In genomic region chr15:64096486-64097431, GRCh38 we compare ENCODE assay signal across 8 cellular contexts. TPM values are rescaled to one million over a fixed set of nuclear protein-coding genes. Genes with fewer than 3 reads are reported as not detected.
A peak's percentile ranks its signal among the peaks of the same experiment; 100 is the strongest.
DNase-seq lines count a peak whose midpoint lies in the region; ATAC-seq and TF ChIP-seq lines count a peak whose summit lies in the region.

No MANE protein-coding gene starts in this region.

- no CpG with 5 or more reads among the region's 24 CpGs for WGBS in neuronal stem cell (ENCODE audit: extremely low coverage in 2 of 2, insufficient read length in 2 of 2, insufficient replicate concordance in 1 of 2), 2 donors

- H2AFZ ChIP-seq in neuronal stem cell (ENCODE audit: low read length): peak overlapping the region; percentile 87

- H3K36me3 ChIP-seq in SJCRH30: 0 out of 2 replicates have a peak, but pooled peaks cover 3% of the 10 kb centered on the region
- peaks cover 0 to 16% of the 10 kb centered on the region in 2 donors for H3K36me3 ChIP-seq in neuronal stem cell (replicated peaks in 1 of 2; ENCODE audit: control insufficient read depth in 2 of 2, insufficient read depth in 2 of 2, low read length in 2 of 2)

- no peaks in the 10 kb centered on the region for H3K36me3 Mint-ChIP-seq in endothelial cell (ENCODE audit: low read depth, unreplicated experiment)

- H3K27ac ChIP-seq in 22Rv1: peak overlapping the region; percentile 96
- H3K27ac ChIP-seq in SJCRH30: peak overlapping the region; percentile 44; the same call in 1 of the 2 replicates
- no peak overlapping the region for H3K27ac ChIP-seq in neuronal stem cell (replicated peaks; ENCODE audit: low read length)

- H3K4me3 Mint-ChIP-seq in endothelial cell (ENCODE audit: unreplicated experiment): peak overlapping the region; percentile 99

- H3K4me3 ChIP-seq in SJCRH30 (peak overlapping the region; percentile 82), neuronal stem cell (ENCODE audit: low read length in 2 of 2) (peak overlapping the region; percentile 83 to 95)

- peaks cover 6% of the 10 kb centered on the region; the same call in 1 of the 2 replicates for H3K4me1 ChIP-seq in SJCRH30
- H3K4me1 ChIP-seq in neuronal stem cell (ENCODE audit: control insufficient read depth in 2 of 2, insufficient read depth in 1 of 2, low read depth in 1 of 2, low read length in 2 of 2): peaks cover 10 to 16% of the 10 kb centered on the region in 2 donors

- no peak for ATAC-seq in left colon

- no peak overlapping the region for H3K4ac ChIP-seq in neuronal stem cell (ENCODE audit: low read length)

- peak overlapping the region; percentile 82 for H3K23ac ChIP-seq in neuronal stem cell (ENCODE audit: low read depth, low read length, poor library complexity)

- DNase-seq in GM03348 (ENCODE audit: low spot score): peak; percentile 19
- DNase-seq in SJCRH30: peak; percentile 11 to 32
- DNase-seq in endothelial cell (ENCODE audit: low spot score): no peak
- no peak for DNase-seq in neuronal stem cell (ENCODE audit: low spot score)
- DNase-seq in NCI-H1694 treated with DMSO at 0.1 percent for 48 hours (lab: John Stamatoyannopoulos, UW): no peak
- DNase-seq in left colon: no peak
- DNase-seq in NCI-H2081 treated with DMSO at 0.1 percent for 48 hours (lab: John Stamatoyannopoulos, UW): no peak

- H3K4me1 Mint-ChIP-seq in endothelial cell (ENCODE audit: unreplicated experiment): peaks cover 52% of the 10 kb centered on the region

- no peak overlapping the region for H2BK15ac ChIP-seq in neuronal stem cell (ENCODE audit: low read length)

- H3K18ac ChIP-seq in neuronal stem cell (ENCODE audit: low read length): no peak overlapping the region

- no peak overlapping the region for H3K14ac ChIP-seq in neuronal stem cell (ENCODE audit: low read length)

- peak overlapping the region; percentile 85 for H3K27ac Mint-ChIP-seq in endothelial cell (ENCODE audit: unreplicated experiment)

- no peak overlapping the region for H4K8ac ChIP-seq in neuronal stem cell (ENCODE audit: low read depth, low read length)

- no peak overlapping the region for H4K91ac ChIP-seq in neuronal stem cell (ENCODE audit: low read depth, low read length, poor library complexity)

- peaks cover 4% of the 10 kb centered on the region for H3K27me3 Mint-ChIP-seq in endothelial cell (ENCODE audit: unreplicated experiment)

- no peaks in the 10 kb centered on the region for H3K9me3 ChIP-seq in SJCRH30 (replicated peaks)
- no peaks in the 10 kb centered on the region for H3K9me3 ChIP-seq in neuronal stem cell (replicated peaks in 1 of 2; ENCODE audit: control insufficient read depth in 2 of 2, insufficient read depth in 1 of 2, low read depth in 1 of 2, low read length in 2 of 2)

- peaks cover 7% of the 10 kb centered on the region for H3K79me1 ChIP-seq in neuronal stem cell (ENCODE audit: low read depth, low read length)

- no peak overlapping the region for H2AK5ac ChIP-seq in neuronal stem cell (ENCODE audit: low read depth, low read length)

- no peak for TF ChIP-seq CTCF in 22Rv1 (IDR thresholded peaks at IDR 0.05)
- no peak for TF ChIP-seq CTCF in endothelial cell (IDR thresholded peaks at IDR 0.05; ENCODE audit: unreplicated experiment)

- H3K27me3 ChIP-seq in SJCRH30 (no peaks in the 10 kb centered on the region), neuronal stem cell (ENCODE audit: control insufficient read depth in 3 of 3, insufficient read depth in 3 of 3, low read depth in 1 of 3, low read length in 3 of 3) (no peaks in the 10 kb centered on the region)

- intact Hi-C loops in left colon (cut with DNase I, micrococcal nuclease): no loop called here

- H3K9ac ChIP-seq in neuronal stem cell (ENCODE audit: low read depth, low read length, poor library complexity): peak overlapping the region; percentile 93

- H2BK5ac ChIP-seq in neuronal stem cell (ENCODE audit: low read length): no peak overlapping the region

- peak overlapping the region; percentile 67 for H3K4me2 ChIP-seq in neuronal stem cell (ENCODE audit: insufficient read depth, low read length, poor library complexity, severe bottlenecking)

- no peak overlapping the region for H2BK12ac ChIP-seq in neuronal stem cell (ENCODE audit: low read length)

- H2BK120ac ChIP-seq in neuronal stem cell (ENCODE audit: low read depth, low read length): no peak overlapping the region

- H3K9me3 Mint-ChIP-seq in endothelial cell (ENCODE audit: unreplicated experiment): no peaks in the 10 kb centered on the region

RNA-seq across cellular contexts. Expression of gene SNX1, which starts 1.0 kb away (rescaled TPM):
- 38.9 and 46.6 TPM in 2 replicates for total RNA-seq in SJCRH30 (2014; rRNA removed; shearing (Covaris generic))
- total RNA-seq in endothelial cell (ENCODE audit: unreplicated experiment) (128 TPM), left colon (100 to 1,000 TPM; 103 to 110 TPM)
- polyA plus RNA-seq in neuronal stem cell (2013, experiment 1 of 2): 33.6 TPM
- 39.3 TPM for polyA plus RNA-seq in neuronal stem cell (2013, experiment 2 of 2)

RNA-seq across cellular contexts. Expression of gene CIAO2A, which starts 3.1 kb away (rescaled TPM):
- 126 and 143 TPM in 2 replicates for total RNA-seq in SJCRH30 (2014; rRNA removed; shearing (Covaris generic))
- 51.4 TPM for total RNA-seq in endothelial cell (ENCODE audit: unreplicated experiment)
- 138 TPM for polyA plus RNA-seq in neuronal stem cell (2013, experiment 1 of 2)
- 148 TPM for polyA plus RNA-seq in neuronal stem cell (2013, experiment 2 of 2)
- 100 to 1,000 TPM in 1 of 2 donors, 10 to 100 TPM in 1; 86.5 to 106 TPM for total RNA-seq in left colon

RNA-seq across cellular contexts. Expression of gene DAPK2, which starts 50.5 kb away (rescaled TPM):
- 0.23 and 0.85 TPM in 2 replicates for total RNA-seq in SJCRH30 (2014; rRNA removed; shearing (Covaris generic))
- total RNA-seq in endothelial cell (ENCODE audit: unreplicated experiment) (10.0 TPM), left colon (10 to 100 TPM; 48.8 to 58.3 TPM)
- 2.7 TPM for polyA plus RNA-seq in neuronal stem cell (2013, experiment 1 of 2)
- polyA plus RNA-seq in neuronal stem cell (2013, experiment 2 of 2): 2.3 TPM

RNA-seq across cellular contexts. Expression of gene SNX22, which starts 54.8 kb away (rescaled TPM):
- 1.5 and 1.6 TPM in 2 replicates for total RNA-seq in SJCRH30 (2014; rRNA removed; shearing (Covaris generic))
- total RNA-seq in endothelial cell (ENCODE audit: unreplicated experiment) (0.41 TPM), left colon (under 1 TPM; 0.34 to 0.73 TPM)
- 3.1 TPM for polyA plus RNA-seq in neuronal stem cell (2013, experiment 1 of 2)
- 3.0 TPM for polyA plus RNA-seq in neuronal stem cell (2013, experiment 2 of 2)

Comparison
In these comparisons a context has a peak if more than half of its experiments do, and no peak if none do; other contexts are left out.
1. DNase-seq: peak in GM03348 (single experiment) and SJCRH30 (2 of 2); none in endothelial cell (single experiment), neuronal stem cell (single experiment), NCI-H1694 treated with DMSO at 0.1 percent for 48 hours (single experiment), left colon (0 of 2) and NCI-H2081 treated with DMSO at 0.1 percent for 48 hours (single experiment).